8 cellular contexts compared by ENCODE assay signal in the genomic region with DNA sequence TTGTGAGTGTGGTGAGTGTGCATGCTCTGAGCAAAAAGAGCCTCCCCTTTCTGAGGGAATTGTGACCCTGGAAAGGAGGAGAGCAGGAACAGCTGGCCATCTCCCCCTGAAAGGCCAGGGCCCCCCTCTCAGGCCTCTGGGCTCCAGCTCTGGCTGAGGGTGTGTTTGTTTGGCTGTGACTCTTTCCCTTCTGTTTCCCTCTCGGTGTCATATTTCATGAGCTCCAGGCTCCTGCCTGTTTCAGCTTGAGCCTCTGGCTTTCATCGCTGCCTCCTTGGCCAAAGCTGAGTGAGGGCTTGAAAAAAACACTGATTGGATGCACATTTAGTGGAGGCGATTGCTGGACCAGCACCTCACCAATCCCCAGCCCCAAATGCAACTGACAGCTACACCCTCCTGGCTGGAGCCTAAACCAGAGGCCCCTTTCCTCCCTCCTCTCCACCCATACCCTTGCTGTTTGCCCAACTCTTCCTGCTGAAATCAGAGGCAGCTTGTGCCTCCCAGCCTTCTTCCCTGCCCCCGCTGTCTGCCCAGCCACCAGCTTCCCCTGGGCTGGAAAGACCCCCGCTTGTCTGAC.
DNase-seq lines count a peak whose midpoint lies in the region; ATAC-seq, FAIRE-seq and TF ChIP-seq lines count a peak whose summit lies in the region.

No MANE protein-coding gene starts in this region.

- H4K20me1 ChIP-seq in H9 (ENCODE audit: control insufficient read depth, insufficient read depth, insufficient read length), result no peaks in the 10 kb centered on the region

- no peak overlapping the region for H3K9ac ChIP-seq in H9 (ENCODE audit: extremely low read depth, insufficient read length, low read length)

- peak overlapping the region; percentile 49 for H3K27ac ChIP-seq in H9 (ENCODE audit: insufficient read length, low read depth, low read length)
- H3K27ac ChIP-seq in aorta (ENCODE audit: low read depth in 1 of 2, low read length in 2 of 2), result peak overlapping the region in 1 of 2 donors; percentile 26

- WGBS in H9 (ENCODE audit: extremely low coverage, insufficient read length, low lambda C conversion rate), result no CpG with 5 or more reads among the region's 5 CpGs
- WGBS in aorta, 2 donors, result 31 to 33% methylated on average over 5 of the region's 5 CpGs

- H3K14ac ChIP-seq in H9 (ENCODE audit: insufficient read depth, low read length), result no peak overlapping the region

- H3K56ac ChIP-seq in H9 (ENCODE audit: insufficient read length, low read depth, low read length), result no peak overlapping the region

- H2BK15ac ChIP-seq in H9 (ENCODE audit: low read depth, low read length), result no peak overlapping the region

- H3K36me3 Mint-ChIP-seq in H9 (ENCODE audit: insufficient read depth in 1 of 3, low read depth in 3 of 3), result no peaks in the 10 kb centered on the region

- H3K18ac ChIP-seq in H9 (ENCODE audit: insufficient read length, low read depth, low read length), result peak overlapping the region; percentile 81

- H3T11ph ChIP-seq in H9 (ENCODE audit: low read length), result no peak overlapping the region

- H4K5ac ChIP-seq in H9 (ENCODE audit: insufficient read length, low read depth, low read length), result no peak overlapping the region

- no peak overlapping the region for H4K91ac ChIP-seq in H9 (ENCODE audit: insufficient read length, low read depth, low read length)

- H3K27me3 Mint-ChIP-seq in H9 (ENCODE audit: low read depth), result no peaks in the 10 kb centered on the region; the same call in 1 of the 2 replicates

- intact Hi-C loops in aorta (cut with DNase I), result no loop called here

- H3K9me3 ChIP-seq in H9 (ENCODE audit: control insufficient read depth, low read depth, low read length) (no peaks in the 10 kb centered on the region), aorta (ENCODE audit: control insufficient read depth, low read length) (no peaks in the 10 kb centered on the region)

- no peak overlapping the region for H2BK120ac ChIP-seq in H9 (ENCODE audit: low read depth, low read length, poor library complexity, severe bottlenecking)

- H3K23ac ChIP-seq in H9 (ENCODE audit: insufficient read length, low read depth, low read length), result no peak overlapping the region

- no peaks in the 10 kb centered on the region for H3K36me3 ChIP-seq in aorta (ENCODE audit: control insufficient read depth in 1 of 2, insufficient read depth in 2 of 2, low read length in 1 of 2)

- H3K27ac Mint-ChIP-seq in H9, result peak overlapping the region; percentile 83 to 99 (median 98)

- no peak overlapping the region for H2BK5ac ChIP-seq in H9 (ENCODE audit: insufficient read length, low read length)

- H3K4me1 ChIP-seq in H9 (ENCODE audit: insufficient read depth, low read length) (peaks cover 1% of the 10 kb centered on the region; the same call in 1 of the 2 replicates), aorta (ENCODE audit: control insufficient read depth in 1 of 2, insufficient read depth in 2 of 2, low read length in 2 of 2) (no peaks in the 10 kb centered on the region)

- DNase-seq in H9 (peak; percentile 93), NCI-H774 (lab: John Stamatoyannopoulos, UW) (peak; percentile 81), medulla oblongata (ENCODE audit: extremely low spot score) (peak; percentile 88), aorta (peak in 1 of 2 donors; percentile 75), GM19238 (ENCODE audit: insufficient read length, low spot score) (no peak)

- H3K9me3 Mint-ChIP-seq in H9, result no peaks in the 10 kb centered on the region

- H3K27me3 ChIP-seq in H9 (ENCODE audit: insufficient read depth, low read length) (no peaks in the 10 kb centered on the region), aorta (ENCODE audit: control insufficient read depth in 1 of 2, insufficient read depth in 2 of 2, low read length in 1 of 2) (no peaks in the 10 kb centered on the region)

- H2AFZ ChIP-seq in H9 (ENCODE audit: low read length), result no peak overlapping the region

- H2AK5ac ChIP-seq in H9 (ENCODE audit: insufficient read length, low read length), result no peak overlapping the region

- no peak overlapping the region for H2BK20ac ChIP-seq in H9 (ENCODE audit: low read depth, low read length, poor library complexity, severe bottlenecking)

- no peak overlapping the region for H2BK12ac ChIP-seq in H9 (ENCODE audit: insufficient read length, low read depth, low read length)

- ATAC-seq in aorta (ENCODE audit: low FRiP score) (peak; percentile 93), GM18868 (IDR thresholded peaks at IDR 0.05; ENCODE audit: unreplicated experiment) (no peak), GM21515 (IDR thresholded peaks at IDR 0.05; ENCODE audit: unreplicated experiment) (no peak)

- no peak overlapping the region for H4K8ac ChIP-seq in H9 (replicated peaks; ENCODE audit: insufficient read length, low read depth, low read length)

- H3K79me1 ChIP-seq in H9 (ENCODE audit: insufficient read depth, low read depth, low read length, poor library complexity, severe bottlenecking), result no peaks in the 10 kb centered on the region

- no peaks in the 10 kb centered on the region for H3K23me2 ChIP-seq in H9 (ENCODE audit: insufficient read length, low read depth, low read length, poor library complexity, severe bottlenecking)

- no peak overlapping the region for H3K4ac ChIP-seq in H9 (ENCODE audit: low read depth, low read length)

- no peak overlapping the region for H3K4me3 ChIP-seq in aorta (ENCODE audit: low read length in 2 of 2)

- no peak for TF ChIP-seq CTCF in H9 (conservative IDR thresholded peaks at IDR 0.05)

- H3K79me2 ChIP-seq in H9 (ENCODE audit: insufficient read depth, low read length), result no peaks in the 10 kb centered on the region

- H3K4me3 Mint-ChIP-seq in H9, result peak overlapping the region; percentile 31 to 71

- peak overlapping the region; percentile 42 for H3K4me2 ChIP-seq in H9 (ENCODE audit: insufficient read depth, insufficient read length, low read length)

- H3K4me1 Mint-ChIP-seq in H9, result peaks cover 30 to 34% of the 10 kb centered on the region in 2 experiments

- FAIRE-seq in endometrium (lab: Jason Lieb, UNC), result peak; percentile 95
